11 cellular contexts compared by ENCODE assay signal in genomic region chr5:215256-215655, GRCh38. TPM values are rescaled to one million over a fixed set of nuclear protein-coding genes. Genes with fewer than 3 reads are reported as not detected.
DNase-seq lines count a peak whose midpoint lies in the region; ATAC-seq and TF ChIP-seq lines count a peak whose summit lies in the region.
"Not testable (repeated sequence)": the region's sequence is repeated elsewhere in the genome, so short reads cannot be mapped to it uniquely, and the experiment has no call there.
"Had no signal": no experiment of that assay in that cellular context is flagged by ENCODE, and none has a peak within 500 bp of the region (broad histone marks: within the 10 kb centered on the region; RNA-seq: fewer than 3 reads in every experiment).

No MANE protein-coding gene starts in this region.

- not testable (repeated sequence) for H3K56ac ChIP-seq in IMR-90 (ENCODE audit: extremely low read depth, insufficient read depth, low read length)

- not testable (repeated sequence) for H3K27ac ChIP-seq in CD4-positive, CD25-positive, alpha-beta regulatory T cell (ENCODE audit: insufficient read depth, low read length, poor library complexity, severe bottlenecking); IMR-90 (ENCODE audit: insufficient read depth, low read length)

- not testable (repeated sequence) for DNase-seq in CD4-positive, CD25-positive, alpha-beta regulatory T cell; T-helper 17 cell; activated T-cell treated with anti-CD3 and anti-CD28 coated beads, Interleukin-2, amount 50 U/mL, for 72 hours; nephron progenitor cell; stimulated activated naive CD8-positive, alpha-beta T cell treated with anti-CD3 and anti-CD28 coated beads, Interleukin-15, Interleukin-2, amounts not matched to agents 100 U/mL and 50 U/mL, for 24 hours
- DNase-seq in IMR-90: peak; percentile 44
- DNase-seq in astrocyte of the hippocampus (ENCODE audit: low read depth, low spot score): peak; percentile 6
- DNase-seq in fibroblast of villous mesenchyme (ENCODE audit: low read depth): peak; percentile 38

- not testable (repeated sequence) for H3K18ac ChIP-seq in IMR-90 (ENCODE audit: low read depth, low read length)

- no CpG with 5 or more reads among the region's 2 CpGs for WGBS in IMR-90 (ENCODE audit: extremely low coverage in 2 of 2, insufficient read length in 1 of 2), 2 experiments

- H3K27me3 ChIP-seq in CD4-positive, CD25-positive, alpha-beta regulatory T cell (ENCODE audit: control insufficient read depth, insufficient read depth, low read length); IMR-90 (ENCODE audit: control insufficient read depth, insufficient read depth, low read length): not testable (repeated sequence)

- not testable (repeated sequence) for H2BK15ac ChIP-seq in IMR-90 (ENCODE audit: low read depth, low read length)

- not testable (repeated sequence) for H3K14ac ChIP-seq in IMR-90 (replicated peaks; ENCODE audit: low read depth, low read length)

- H2BK120ac ChIP-seq in IMR-90 (ENCODE audit: low read depth, low read length): not testable (repeated sequence)

- TF ChIP-seq CTCF in IMR-90 (conservative IDR thresholded peaks at IDR 0.05; ENCODE audit: low read depth, low read length); fibroblast of villous mesenchyme (IDR thresholded peaks at IDR 0.05; ENCODE audit: insufficient read depth, low read depth, low read length); nephron progenitor cell (IDR thresholded peaks at IDR 0.05): not testable (repeated sequence)

- not testable (repeated sequence) for H4K91ac ChIP-seq in IMR-90 (ENCODE audit: insufficient read depth, low read depth, low read length)

- not testable (repeated sequence) for H3K4ac ChIP-seq in IMR-90 (ENCODE audit: low read depth, low read length)

- TF ChIP-seq POLR2A in IMR-90 (IDR thresholded peaks at IDR 0.05; ENCODE audit: low read depth, low read length): not testable (repeated sequence)

- H3K23ac ChIP-seq in IMR-90 (ENCODE audit: low read depth, low read length): not testable (repeated sequence)

- intact Hi-C loops in IMR-90 (cut with micrococcal nuclease): not testable (repeated sequence)

- not testable (repeated sequence) for H3K36me3 ChIP-seq in CD4-positive, CD25-positive, alpha-beta regulatory T cell (ENCODE audit: control insufficient read depth, insufficient read depth, low read length); IMR-90 (ENCODE audit: control insufficient read depth, insufficient read depth, low read length)

- H4K8ac ChIP-seq in IMR-90 (ENCODE audit: low read depth in 2 of 2, low read length in 2 of 2): not testable (repeated sequence)

- peaks cover 19% of the 10 kb centered on the region for H3K36me3 Mint-ChIP-seq in CD4-positive, CD25-positive, alpha-beta regulatory T cell
- H3K36me3 Mint-ChIP-seq in T-helper 17 cell (ENCODE audit: low read depth): not testable (repeated sequence)
- H3K36me3 Mint-ChIP-seq in activated T-cell treated with anti-CD3 and anti-CD28 coated beads, Interleukin-2, amount 50 U/mL, for 72 hours (ENCODE audit: insufficient read depth in 2 of 2): peaks cover 7 to 19% of the 10 kb centered on the region in 2 donors
- peaks cover 23% of the 10 kb centered on the region for H3K36me3 Mint-ChIP-seq in nephron progenitor cell (ENCODE audit: low read depth)

- H3K4me3 ChIP-seq in CD4-positive, CD25-positive, alpha-beta regulatory T cell (ENCODE audit: low read depth, low read length); IMR-90 (ENCODE audit: insufficient read depth, low read depth, low read length); fibroblast of villous mesenchyme (ENCODE audit: low read depth, low read length): not testable (repeated sequence)

- POLR2A ChIA-PET in IMR-90 (lab: Charles Lee; ENCODE audit: unreplicated experiment): not testable (repeated sequence)

- peak overlapping the region in 2 of 3 donors; percentile 13 to 62 for H3K27ac Mint-ChIP-seq in CD4-positive, CD25-positive, alpha-beta regulatory T cell
- not testable (repeated sequence) for H3K27ac Mint-ChIP-seq in T-helper 17 cell, nephron progenitor cell
- H3K27ac Mint-ChIP-seq in activated T-cell treated with anti-CD3 and anti-CD28 coated beads, Interleukin-2, amount 50 U/mL, for 72 hours: peak overlapping the region; percentile 55

- peak overlapping the region; percentile 46 to 85 (median 64) for H3K4me3 Mint-ChIP-seq in CD4-positive, CD25-positive, alpha-beta regulatory T cell
- H3K4me3 Mint-ChIP-seq in T-helper 17 cell (peak overlapping the region; percentile 21), nephron progenitor cell (peak overlapping the region; percentile 44)
- H3K4me3 Mint-ChIP-seq in activated T-cell treated with anti-CD3 and anti-CD28 coated beads, Interleukin-2, amount 50 U/mL, for 72 hours: peak overlapping the region; percentile 63 to 73

- peak overlapping the region; percentile 50; the same call in 1 of the 2 replicates for H2AK5ac ChIP-seq in IMR-90 (ENCODE audit: low read depth, low read length)

- H3K9me3 Mint-ChIP-seq in CD4-positive, CD25-positive, alpha-beta regulatory T cell; activated T-cell treated with anti-CD3 and anti-CD28 coated beads, Interleukin-2, amount 50 U/mL, for 72 hours; nephron progenitor cell: not testable (repeated sequence)

- not testable (repeated sequence) for ATAC-seq in CD4-positive, CD25-positive, alpha-beta regulatory T cell (ENCODE audit: low read depth in 2 of 2); IMR-90 (ENCODE audit: low read depth); T-helper 17 cell
- peak; percentile 17 to 18 for ATAC-seq in activated T-cell treated with anti-CD3 and anti-CD28 coated beads, Interleukin-2, amount 50 U/mL, for 72 hours (replicated peaks in 1 of 2)
- ATAC-seq in stimulated activated naive CD8-positive, alpha-beta T cell treated with anti-CD3 and anti-CD28 coated beads, Interleukin-15, Interleukin-2, amounts not matched to agents 100 U/mL and 50 U/mL, for 24 hours: peak; percentile 48

- H4K5ac ChIP-seq in IMR-90 (ENCODE audit: low read depth, low read length): not testable (repeated sequence)

- not testable (repeated sequence) for BruUV-seq in IMR-90 (replicated peaks; lab: Mats Ljungman, UMichigan)

- peaks cover 14 to 46% (median 32%) of the 10 kb centered on the region in 4 donors for H3K4me1 Mint-ChIP-seq in CD4-positive, CD25-positive, alpha-beta regulatory T cell
- peaks cover 25% of the 10 kb centered on the region for H3K4me1 Mint-ChIP-seq in T-helper 17 cell
- H3K4me1 Mint-ChIP-seq in activated T-cell treated with anti-CD3 and anti-CD28 coated beads, Interleukin-2, amount 50 U/mL, for 72 hours (ENCODE audit: low read depth): peaks cover 51% of the 10 kb centered on the region
- H3K4me1 Mint-ChIP-seq in nephron progenitor cell: peaks cover 45% of the 10 kb centered on the region

- TF ChIP-seq RAD21 in IMR-90 (IDR thresholded peaks at IDR 0.05; ENCODE audit: low read length): not testable (repeated sequence)

- not testable (repeated sequence) for H2BK5ac ChIP-seq in IMR-90 (ENCODE audit: low read depth, low read length, poor library complexity, severe bottlenecking)

- H3K4me2 ChIP-seq in IMR-90 (ENCODE audit: low read depth, low read length): not testable (repeated sequence)

- H2AFZ ChIP-seq in IMR-90 (replicated peaks; ENCODE audit: low read length, poor library complexity): not testable (repeated sequence)

- H3K4me1 ChIP-seq in CD4-positive, CD25-positive, alpha-beta regulatory T cell (ENCODE audit: control insufficient read depth, insufficient read depth, low read length, poor library complexity, severe bottlenecking); IMR-90 (ENCODE audit: control insufficient read depth, insufficient read depth, low read length): not testable (repeated sequence)

- H3K9ac ChIP-seq in IMR-90 (ENCODE audit: low read depth, low read length): not testable (repeated sequence)

- H4K20me1 ChIP-seq in IMR-90 (ENCODE audit: insufficient read depth, low read length): peaks cover 24% of the 10 kb centered on the region

- CTCF ChIA-PET in IMR-90 (lab: Yijun Ruan, JAX): not testable (repeated sequence)

- dilution Hi-C loops in IMR-90 (cut with HindIII; ENCODE audit: low sequenced_read_pairs, unreplicated experiment): not testable (repeated sequence)

- H3K27me3 Mint-ChIP-seq in CD4-positive, CD25-positive, alpha-beta regulatory T cell; T-helper 17 cell; activated T-cell treated with anti-CD3 and anti-CD28 coated beads, Interleukin-2, amount 50 U/mL, for 72 hours (ENCODE audit: low read depth); nephron progenitor cell (ENCODE audit: low read depth, poor library complexity): not testable (repeated sequence)

- H2AK9ac ChIP-seq in IMR-90 (replicated peaks; ENCODE audit: low read depth, low read length, poor library complexity): not testable (repeated sequence)

- not testable (repeated sequence) for H2BK20ac ChIP-seq in IMR-90 (ENCODE audit: low read depth, low read length)

- in situ Hi-C loops in IMR-90 (cut with MboI; ENCODE audit: low sequenced_read_pairs): not testable (repeated sequence)

- H3K9me1 ChIP-seq in IMR-90 (ENCODE audit: insufficient read depth, low read length): not testable (repeated sequence)

- H3K79me1 ChIP-seq in IMR-90 (ENCODE audit: low read depth in 1 of 2, low read length in 2 of 2): peaks cover 16 to 31% of the 10 kb centered on the region in 2 experiments

- H3K9me3 ChIP-seq in CD4-positive, CD25-positive, alpha-beta regulatory T cell (ENCODE audit: control insufficient read depth in 2 of 2, low read length in 2 of 2); IMR-90 (ENCODE audit: control insufficient read depth, insufficient read depth, low read length); T-helper 17 cell (ENCODE audit: control insufficient read depth, low read length, poor library complexity, severe bottlenecking): not testable (repeated sequence)

RNA-seq across cellular contexts. Expression of gene CCDC127, which starts 2.7 kb away (rescaled TPM):
- 4.0 TPM for total RNA-seq in CD4-positive, CD25-positive, alpha-beta regulatory T cell
- 1 to 10 TPM; 3.2 to 5.7 (median 4.4) TPM for polyA plus RNA-seq in CD4-positive, CD25-positive, alpha-beta regulatory T cell
- total RNA-seq in IMR-90 (2012; rRNA removed): 3.9 and 4.4 TPM in 2 replicates
- polyA plus RNA-seq in IMR-90 (2012; rRNA removed): 3.2 TPM in 2 replicates
- polyA plus RNA-seq in IMR-90 (2012; cell fraction: cytosol; rRNA removed): 2.2 and 2.4 TPM in 2 replicates
- polyA plus RNA-seq in IMR-90 (2012; cell fraction: nucleus; rRNA removed; ENCODE audit: low replicate concordance): 1.5 and 2.8 TPM in 2 replicates
- total RNA-seq in T-helper 17 cell: 1 to 10 TPM; 1.9 to 2.4 TPM
- total RNA-seq in activated T-cell treated with anti-CD3 and anti-CD28 coated beads, Interleukin-2, amount 50 U/mL, for 72 hours: 1 to 10 TPM; 6.7 to 8.5 TPM
- total RNA-seq in fibroblast of villous mesenchyme: 4.2 and 4.3 TPM in 2 replicates

RNA-seq across cellular contexts. Expression of gene SDHA, which starts 2.9 kb away (rescaled TPM):
- 246 TPM for total RNA-seq in CD4-positive, CD25-positive, alpha-beta regulatory T cell
- 100 to 1,000 TPM; 211 to 290 (median 229) TPM for polyA plus RNA-seq in CD4-positive, CD25-positive, alpha-beta regulatory T cell
- total RNA-seq in IMR-90 (2012; rRNA removed): 105 and 122 TPM in 2 replicates
- polyA plus RNA-seq in IMR-90 (2012; rRNA removed): 120 and 121 TPM in 2 replicates
- 120 and 126 TPM in 2 replicates for polyA plus RNA-seq in IMR-90 (2012; cell fraction: cytosol; rRNA removed)
- 104 and 113 TPM in 2 replicates for polyA plus RNA-seq in IMR-90 (2012; cell fraction: nucleus; rRNA removed; ENCODE audit: low replicate concordance)
- total RNA-seq in T-helper 17 cell: 100 to 1,000 TPM; 170 to 171 TPM
- total RNA-seq in activated T-cell treated with anti-CD3 and anti-CD28 coated beads, Interleukin-2, amount 50 U/mL, for 72 hours: 100 to 1,000 TPM; 143 to 144 TPM
- 84.4 and 87.2 TPM in 2 replicates for total RNA-seq in fibroblast of villous mesenchyme

RNA-seq across cellular contexts. Expression of gene LRRC14B, which starts 24.0 kb away (rescaled TPM):
- total RNA-seq in CD4-positive, CD25-positive, alpha-beta regulatory T cell: not detected
- not detected for polyA plus RNA-seq in CD4-positive, CD25-positive, alpha-beta regulatory T cell
- total RNA-seq in IMR-90 (2012; rRNA removed) (not detected in 2 replicates), T-helper 17 cell (not detected), fibroblast of villous mesenchyme (not detected in 2 replicates)
- polyA plus RNA-seq in IMR-90 (2012; rRNA removed): not detected in 2 replicates
- not detected in 2 replicates for polyA plus RNA-seq in IMR-90 (2012; cell fraction: cytosol; rRNA removed)
- 0.03 TPM in 1 of 2 replicates, not detected in the other for polyA plus RNA-seq in IMR-90 (2012; cell fraction: nucleus; rRNA removed; ENCODE audit: low replicate concordance)
- total RNA-seq in activated T-cell treated with anti-CD3 and anti-CD28 coated beads, Interleukin-2, amount 50 U/mL, for 72 hours: not detected
- total RNA-seq: hepatocyte, SJCRH30, ureter had no signal

RNA-seq across cellular contexts. Expression of gene PDCD6, which starts 56.2 kb away (rescaled TPM):
- 55.3 TPM for total RNA-seq in CD4-positive, CD25-positive, alpha-beta regulatory T cell
- 100 to 1,000 TPM; 218 to 245 (median 231) TPM for polyA plus RNA-seq in CD4-positive, CD25-positive, alpha-beta regulatory T cell
- total RNA-seq in IMR-90 (2012; rRNA removed) (158 and 168 TPM in 2 replicates), T-helper 17 cell (10 to 100 TPM; 50.3 to 52.2 TPM), fibroblast of villous mesenchyme (72.2 and 84.6 TPM in 2 replicates)
- 198 and 212 TPM in 2 replicates for polyA plus RNA-seq in IMR-90 (2012; rRNA removed)
- 189 and 290 TPM in 2 replicates for polyA plus RNA-seq in IMR-90 (2012; cell fraction: cytosol; rRNA removed)
- polyA plus RNA-seq in IMR-90 (2012; cell fraction: nucleus; rRNA removed; ENCODE audit: low replicate concordance): 198 and 241 TPM in 2 replicates
- total RNA-seq in activated T-cell treated with anti-CD3 and anti-CD28 coated beads, Interleukin-2, amount 50 U/mL, for 72 hours: 10 to 100 TPM; 71.0 to 72.3 TPM
